8 cellular contexts compared by ENCODE assay signal in the genomic region with DNA sequence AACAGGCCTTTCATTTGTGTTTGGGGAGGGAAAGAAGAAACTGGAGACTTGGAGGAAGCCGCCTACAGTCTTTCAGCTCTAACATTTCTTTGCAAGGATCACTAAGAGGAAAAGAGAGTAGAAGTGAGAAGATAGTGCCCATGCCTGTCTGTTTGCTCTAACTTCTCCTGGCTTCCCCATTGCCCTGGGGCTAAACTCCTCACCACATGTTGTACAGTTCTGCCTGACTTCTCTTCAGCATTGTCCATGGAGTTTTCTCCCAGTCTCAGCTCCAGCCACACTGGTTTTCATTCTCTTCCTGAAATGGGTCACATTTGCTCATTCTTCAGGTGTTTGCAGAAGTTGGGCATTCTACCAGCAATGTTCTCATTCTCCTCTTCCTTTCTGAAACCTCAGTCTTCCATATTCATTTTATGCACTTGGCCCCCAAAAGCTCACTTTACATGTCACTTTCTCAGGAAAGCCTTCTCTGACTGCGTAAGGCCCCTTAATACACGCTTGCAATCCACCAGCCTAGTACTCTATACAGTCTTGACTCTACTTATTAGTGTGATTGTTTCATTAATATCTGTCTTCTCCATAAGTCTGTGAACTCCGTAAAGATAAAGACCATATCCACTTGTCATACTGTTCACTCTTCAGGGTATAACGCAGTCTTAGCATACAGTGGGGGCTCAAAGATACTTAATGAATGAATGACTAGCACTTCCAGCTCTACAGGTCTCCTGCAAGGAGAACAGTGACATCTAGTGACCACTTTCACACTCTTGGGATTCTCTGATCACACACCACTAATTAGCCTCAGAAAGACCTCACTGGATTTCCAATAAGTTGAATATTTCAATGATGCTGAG. TPM values are rescaled to one million over a fixed set of nuclear protein-coding genes. Genes with fewer than 3 reads are reported as not detected.
A peak's percentile ranks its signal among the peaks of the same experiment; 100 is the strongest.
DNase-seq lines count a peak whose midpoint lies in the region; ATAC-seq and TF ChIP-seq lines count a peak whose summit lies in the region.

No MANE protein-coding gene starts in this region.

- no peak overlapping the region for H3K27ac Mint-ChIP-seq in activated CD4-positive, alpha-beta memory T cell treated with anti-CD3 and anti-CD28 coated beads for 36 hours

- peak; percentile 67 for TF ChIP-seq CTCF in fibroblast of villous mesenchyme (IDR thresholded peaks at IDR 0.05; ENCODE audit: insufficient read depth, low read depth, low read length)

- H3K9me3 Mint-ChIP-seq in activated CD4-positive, alpha-beta memory T cell treated with anti-CD3 and anti-CD28 coated beads for 36 hours = no peaks in the 10 kb centered on the region

- H3K36me3 Mint-ChIP-seq in activated CD4-positive, alpha-beta memory T cell treated with anti-CD3 and anti-CD28 coated beads for 36 hours = peaks cover 11% of the 10 kb centered on the region

- intact Hi-C loops in activated CD4-positive, alpha-beta memory T cell treated with anti-CD3 and anti-CD28 coated beads for 36 hours (cut with micrococcal nuclease) = loop anchor here (1.0 kb wide), 1 partner anchor 58 kb away; no protein-coding TSS in a partner anchor

- DNase-seq in GM04504 (ENCODE audit: low read depth) (peak; percentile 40), SHP77 (lab: John Stamatoyannopoulos, UW) (peak; percentile 4 to 20), fibroblast of villous mesenchyme (ENCODE audit: low read depth) (peak; percentile 60), retina (peak; percentile 27)
- DNase-seq in activated T-cell treated with anti-CD3 and anti-CD28 coated beads, Interleukin-2, amount 50 U/mL, for 1 hour = no peak
- DNase-seq in central memory CD4-positive, alpha-beta T cell = no peak
- no peak for DNase-seq in activated CD4-positive, alpha-beta memory T cell treated with anti-CD3 and anti-CD28 coated beads for 36 hours

- no peak overlapping the region for H3K4me3 ChIP-seq in fibroblast of villous mesenchyme (ENCODE audit: low read depth, low read length)

- H3K4me3 Mint-ChIP-seq in activated CD4-positive, alpha-beta memory T cell treated with anti-CD3 and anti-CD28 coated beads for 36 hours = no peak overlapping the region

- ATAC-seq in HG02678 (IDR thresholded peaks at IDR 0.05; ENCODE audit: unreplicated experiment) = peak; percentile 59

- POLR2A ChIA-PET in activated CD4-positive, alpha-beta memory T cell treated with anti-CD3 and anti-CD28 coated beads for 36 hours (lab: Charles Lee) = no interaction called here

- CTCF ChIA-PET in activated CD4-positive, alpha-beta memory T cell treated with anti-CD3 and anti-CD28 coated beads for 36 hours (lab: Charles Lee) = interaction anchor here (2.8 kb wide), 1 partner anchor 1053 kb away, joined by 7 read pairs; no protein-coding TSS in a partner anchor

- H3K4me1 Mint-ChIP-seq in activated CD4-positive, alpha-beta memory T cell treated with anti-CD3 and anti-CD28 coated beads for 36 hours (ENCODE audit: low read depth) = no peaks in the 10 kb centered on the region

- H3K27me3 Mint-ChIP-seq in activated CD4-positive, alpha-beta memory T cell treated with anti-CD3 and anti-CD28 coated beads for 36 hours = no peaks in the 10 kb centered on the region

RNA-seq across cellular contexts. Expression of a gene that starts 40.2 kb away (rescaled TPM):
- total RNA-seq in fibroblast of villous mesenchyme = 29.6 and 41.5 TPM in 2 replicates
- total RNA-seq in activated CD4-positive, alpha-beta memory T cell treated with anti-CD3 and anti-CD28 coated beads for 36 hours = 10 to 100 TPM; 13.3 to 14.3 TPM

Comparison
In these comparisons a context has a peak if more than half of its experiments do, and no peak if none do; other contexts are left out.
1. DNase-seq: peak in GM04504 (single experiment), SHP77 (2 of 2), fibroblast of villous mesenchyme (single experiment) and retina (single experiment); none in activated T-cell treated with anti-CD3 and anti-CD28 coated beads, Interleukin-2, amount 50 U/mL, for 1 hour (single experiment), central memory CD4-positive, alpha-beta T cell (single experiment) and activated CD4-positive, alpha-beta memory T cell treated with anti-CD3 and anti-CD28 coated beads for 36 hours (single experiment).